Comparison of ENCODE assay signal across 8 cellular contexts in genomic region chr1:96722161-96722908, GRCh38. TPM values are rescaled to one million over a fixed set of nuclear protein-coding genes. Genes with fewer than 3 reads are reported as not detected.
DNase-seq lines count a peak whose midpoint lies in the region; ATAC-seq and TF ChIP-seq lines count a peak whose summit lies in the region.

No MANE protein-coding gene starts in this region.

- DNase-seq in COLO829 (ENCODE audit: low spot score) (peak; percentile 13), NCI-H82 (lab: John Stamatoyannopoulos, UW) (peak; percentile 73), glutamatergic neuron (peak; percentile 79), omental fat pad (ENCODE audit: low spot score) (no peak), NCI-H1048 (lab: John Stamatoyannopoulos, UW) (no peak)
- DNase-seq in activated naive CD8-positive, alpha-beta T cell treated with anti-CD3 and anti-CD28 coated beads, Interleukin-2, amount 10 ng/mL, durations not matched to agents 7 days and 5 days = peak; percentile 70

- POLR2A ChIA-PET in activated naive CD8-positive, alpha-beta T cell treated with anti-CD3 and anti-CD28 coated beads, Interleukin-2, amount 10 ng/mL, durations not matched to agents 7 days and 5 days (lab: Charles Lee) = interaction anchor here (1.4 kb wide), 1 partner anchor 13 kb away, joined by 3 read pairs; no protein-coding TSS in a partner anchor

- TF ChIP-seq CTCF in glutamatergic neuron (IDR thresholded peaks at IDR 0.05; ENCODE audit: partially characterized antibody, unreplicated experiment) (no peak), omental fat pad (IDR thresholded peaks at IDR 0.05) (no peak)

- peak overlapping the region; percentile 92 for H3K4me3 Mint-ChIP-seq in activated naive CD8-positive, alpha-beta T cell treated with anti-CD3 and anti-CD28 coated beads, Interleukin-2, amount 10 ng/mL, durations not matched to agents 7 days and 5 days
- H3K4me3 Mint-ChIP-seq in glutamatergic neuron (ENCODE audit: unreplicated experiment) = peak overlapping the region; percentile 97

- H3K9me3 Mint-ChIP-seq in activated naive CD8-positive, alpha-beta T cell treated with anti-CD3 and anti-CD28 coated beads, Interleukin-2, amount 10 ng/mL, durations not matched to agents 7 days and 5 days = no peaks in the 10 kb centered on the region
- H3K9me3 Mint-ChIP-seq in glutamatergic neuron (ENCODE audit: unreplicated experiment) = peaks cover 16% of the 10 kb centered on the region

- H3K27me3 Mint-ChIP-seq in activated naive CD8-positive, alpha-beta T cell treated with anti-CD3 and anti-CD28 coated beads, Interleukin-2, amount 10 ng/mL, durations not matched to agents 7 days and 5 days = peaks cover 4% of the 10 kb centered on the region
- peaks cover 5% of the 10 kb centered on the region for H3K27me3 Mint-ChIP-seq in glutamatergic neuron (ENCODE audit: unreplicated experiment)

- ATAC-seq in GM19324 (IDR thresholded peaks at IDR 0.05; ENCODE audit: low FRiP score, unreplicated experiment) = peak; percentile 61
- ATAC-seq in HG03439 (IDR thresholded peaks at IDR 0.05; ENCODE audit: unreplicated experiment) = peak; percentile 52
- peak; percentile 65 for ATAC-seq in activated naive CD8-positive, alpha-beta T cell treated with anti-CD3 and anti-CD28 coated beads, Interleukin-2, amount 10 ng/mL, durations not matched to agents 7 days and 5 days (ENCODE audit: low read depth)
- peak; percentile 81 for ATAC-seq in omental fat pad (ENCODE audit: low FRiP score)

- H3K4me1 Mint-ChIP-seq in activated naive CD8-positive, alpha-beta T cell treated with anti-CD3 and anti-CD28 coated beads, Interleukin-2, amount 10 ng/mL, durations not matched to agents 7 days and 5 days = peaks cover 22% of the 10 kb centered on the region
- H3K4me1 Mint-ChIP-seq in glutamatergic neuron (ENCODE audit: low read depth, unreplicated experiment) = peaks cover 8% of the 10 kb centered on the region

- H3K27ac Mint-ChIP-seq in activated naive CD8-positive, alpha-beta T cell treated with anti-CD3 and anti-CD28 coated beads, Interleukin-2, amount 10 ng/mL, durations not matched to agents 7 days and 5 days = peak overlapping the region; percentile 93
- H3K27ac Mint-ChIP-seq in glutamatergic neuron (ENCODE audit: unreplicated experiment) = peak overlapping the region; percentile 100

- H3K36me3 Mint-ChIP-seq in activated naive CD8-positive, alpha-beta T cell treated with anti-CD3 and anti-CD28 coated beads, Interleukin-2, amount 10 ng/mL, durations not matched to agents 7 days and 5 days = peaks cover 28% of the 10 kb centered on the region
- H3K36me3 Mint-ChIP-seq in glutamatergic neuron (ENCODE audit: unreplicated experiment) = peaks cover 5% of the 10 kb centered on the region

RNA-seq across cellular contexts. Expression of gene PTBP2, which starts 0.8 kb away (rescaled TPM):
- total RNA-seq in activated naive CD8-positive, alpha-beta T cell treated with anti-CD3 and anti-CD28 coated beads, Interleukin-2, amount 10 ng/mL, durations not matched to agents 7 days and 5 days = 10 to 100 TPM; 15.3 to 18.2 TPM
- total RNA-seq in glutamatergic neuron (ENCODE audit: unreplicated experiment) (112 TPM), omental fat pad (100 to 1,000 TPM in 1 of 4 donors, 10 to 100 TPM in 3; 23.3 to 102 (median 38.9) TPM)

Comparison
In these comparisons a context has a peak if more than half of its experiments do, and no peak if none do; other contexts are left out.
1. DNase-seq: peak in COLO829 (single experiment), NCI-H82 (single experiment), activated naive CD8-positive, alpha-beta T cell treated with anti-CD3 and anti-CD28 coated beads, Interleukin-2, amount 10 ng/mL, durations not matched to agents 7 days and 5 days (single experiment) and glutamatergic neuron (single experiment); none in omental fat pad (single experiment) and NCI-H1048 (single experiment).
2. Peak in every context shown above with its lines, with median percentiles within 50 percentile points of each other: ATAC-seq.